Comparison of ENCODE assay signal across 6 cellular contexts in the genomic region with DNA sequence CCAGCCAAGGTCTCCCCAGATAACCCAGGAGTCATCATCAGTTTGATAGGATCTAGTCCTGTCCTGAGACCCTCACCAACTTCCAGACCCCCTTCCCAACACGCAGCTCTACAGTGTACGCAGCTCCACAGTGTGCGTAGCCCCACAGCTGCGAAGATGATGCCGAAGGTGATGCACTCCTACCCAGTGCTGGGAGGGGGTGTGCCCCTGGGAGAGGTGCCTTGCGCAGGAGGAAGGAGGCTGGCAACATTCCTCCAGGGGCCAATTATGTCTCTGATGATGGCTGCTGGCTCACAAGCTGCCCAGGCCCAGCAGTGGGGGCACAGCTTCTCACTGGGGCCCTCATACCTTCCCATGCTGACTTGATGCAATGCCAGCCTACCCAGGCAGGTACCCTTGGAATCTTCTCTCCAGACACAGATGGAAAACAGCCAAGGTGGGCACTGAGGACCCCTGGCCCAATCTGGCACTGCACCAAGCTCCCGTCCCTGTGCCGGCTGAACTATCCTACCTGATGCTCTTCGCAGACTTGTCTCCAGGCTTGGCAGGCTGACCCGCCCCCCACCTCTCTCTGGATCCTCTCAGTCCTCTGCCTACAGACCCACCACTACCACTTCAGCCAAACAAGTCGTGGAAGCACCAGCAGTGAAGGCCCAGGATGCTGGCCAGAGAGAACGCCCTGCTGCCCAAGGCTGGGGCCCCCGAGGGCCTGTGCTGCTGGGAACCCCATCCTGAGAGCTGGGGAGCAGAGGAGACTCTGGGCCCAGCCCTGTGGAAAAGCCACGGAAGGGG. TPM values are rescaled to one million over a fixed set of nuclear protein-coding genes. Genes with fewer than 3 reads are reported as not detected.
DNase-seq lines count a peak whose midpoint lies in the region; ATAC-seq and TF ChIP-seq lines count a peak whose summit lies in the region.
"Had no signal": no experiment of that assay in that cellular context is flagged by ENCODE, and none has a peak within 500 bp of the region (broad histone marks: within the 10 kb centered on the region; RNA-seq: fewer than 3 reads in every experiment).

No MANE protein-coding gene starts in this region.

- TF ChIP-seq CTCF in RWPE2 (IDR thresholded peaks at IDR 0.05; ENCODE audit: poor library complexity, severe bottlenecking) (no peak), fibroblast of lung (conservative IDR thresholded peaks at IDR 0.05 in 1 of 2, IDR thresholded peaks at IDR 0.05 in 1 of 2; ENCODE audit: low read depth in 1 of 2, low read length in 2 of 2) (no peak), GM10248 (IDR thresholded peaks at IDR 0.05; ENCODE audit: control extremely low read depth, extremely low read depth, low read depth, missing control alignments) (no peak)

- H3K27ac ChIP-seq in RWPE2 (ENCODE audit: poor library complexity, severe bottlenecking) = peak overlapping the region; percentile 43
- H3K27ac ChIP-seq in fibroblast of lung (ENCODE audit: insufficient read depth, low read length) = peak overlapping the region; percentile 54
- peak overlapping the region; percentile 41 for H3K27ac ChIP-seq in stomach smooth muscle (ENCODE audit: low read length)

- peak overlapping the region; percentile 90 for H3K4me2 ChIP-seq in fibroblast of lung (ENCODE audit: extremely low read depth, insufficient read depth, low read length)

- H2AFZ ChIP-seq in fibroblast of lung (ENCODE audit: low read length) = no peak overlapping the region

- peak overlapping the region; percentile 80 for H3K4me3 ChIP-seq in RWPE2 (ENCODE audit: severe bottlenecking)
- H3K4me3 ChIP-seq in fibroblast of lung (replicated peaks in 1 of 4; ENCODE audit: control extremely low read depth in 1 of 4, insufficient read depth in 1 of 4, low read depth in 3 of 4, low read length in 4 of 4) = peak overlapping the region; percentile 66 to 73 (median 68)
- H3K4me3 ChIP-seq in stomach smooth muscle (ENCODE audit: low read length in 2 of 2) = peak overlapping the region; percentile 52 to 76

- H4K20me1 ChIP-seq in fibroblast of lung (ENCODE audit: control insufficient read depth, extremely low read depth, insufficient read depth, low read length) = no peaks in the 10 kb centered on the region

- H3K27me3 ChIP-seq in RWPE2 (ENCODE audit: insufficient read depth, poor library complexity, severe bottlenecking) (no peaks in the 10 kb centered on the region), fibroblast of lung (ENCODE audit: control insufficient read depth, insufficient read depth, low read length) (no peaks in the 10 kb centered on the region), stomach smooth muscle (ENCODE audit: control insufficient read depth in 1 of 2, insufficient read depth in 2 of 2, low read length in 2 of 2) (no peaks in the 10 kb centered on the region)

- H3K4me1 ChIP-seq in RWPE2 (ENCODE audit: insufficient read depth, poor library complexity, severe bottlenecking) (no peaks in the 10 kb centered on the region), fibroblast of lung (ENCODE audit: control insufficient read depth, extremely low read depth, insufficient read depth, low read length) (peaks cover 5% of the 10 kb centered on the region), stomach smooth muscle (ENCODE audit: control insufficient read depth, insufficient read depth, low read length) (peaks cover 18% of the 10 kb centered on the region)

- H3K9me3 ChIP-seq in RWPE2 (ENCODE audit: severe bottlenecking) = no peaks in the 10 kb centered on the region
- no peaks in the 10 kb centered on the region for H3K9me3 ChIP-seq in fibroblast of lung (ENCODE audit: control insufficient read depth, insufficient read depth, low read depth, low read length)
- no peaks in the 10 kb centered on the region for H3K9me3 ChIP-seq in stomach smooth muscle (ENCODE audit: control insufficient read depth in 2 of 2, low read length in 2 of 2)

- no peak for DNase-seq in RWPE2 (ENCODE audit: low spot score)
- DNase-seq in fibroblast of lung (ENCODE audit: low read depth in 2 of 2) = no peak
- DNase-seq in GM10248 (ENCODE audit: extremely low spot score) = no peak
- DNase-seq in stimulated activated CD4-positive, alpha-beta T cell treated with anti-CD3 and anti-CD28 coated beads, Interleukin-2, amount 100 ng/mL, for 48 hours = no peak
- DNase-seq: SIG-M5 had no signal

- H3K9ac ChIP-seq in fibroblast of lung (ENCODE audit: insufficient read depth, low read length) = peak overlapping the region; percentile 75
- H3K9ac ChIP-seq in stomach smooth muscle (ENCODE audit: low read length in 2 of 2) = peak overlapping the region; percentile 75 to 88

- no peak for ATAC-seq in RWPE2 (ENCODE audit: low read depth)

- POLR2A ChIA-PET in GM10248 (lab: Yijun Ruan, JAX) = interaction anchor here (1.0 kb wide), 1 partner anchor 11 kb away, joined by 3 read pairs; a partner anchor contains a TSS

- H3K36me3 ChIP-seq in RWPE2 (ENCODE audit: low read depth) (peaks cover 30% of the 10 kb centered on the region), fibroblast of lung (ENCODE audit: control insufficient read depth, insufficient read depth, low read length) (peaks cover 24% of the 10 kb centered on the region), stomach smooth muscle (ENCODE audit: control insufficient read depth in 2 of 2, insufficient read depth in 2 of 2, low read length in 2 of 2) (peaks cover 12 to 15% of the 10 kb centered on the region in 2 donors)

- peaks cover 10% of the 10 kb centered on the region for H3K79me2 ChIP-seq in fibroblast of lung (ENCODE audit: control insufficient read depth, insufficient read depth, low read length)

- CTCF ChIA-PET in GM10248 (lab: Yijun Ruan, JAX) = interaction anchor here (1.8 kb wide), 1 partner anchor 12 kb away, joined by 10 read pairs; a partner anchor contains a TSS

RNA-seq across cellular contexts. Expression of a gene that starts 1.4 kb away (rescaled TPM):
- 6.4 and 8.4 TPM in 2 replicates for total RNA-seq in fibroblast of lung
- polyA plus RNA-seq in fibroblast of lung = 3.5 and 3.7 TPM in 2 replicates
- polyA plus RNA-seq in fibroblast of lung (2012) = 12.4 and 12.9 TPM in 2 replicates
- polyA minus RNA-seq in fibroblast of lung (ENCODE audit: low replicate concordance) = 11.4 and 14.8 TPM in 2 replicates

RNA-seq across cellular contexts. Expression of a gene that starts 11.1 kb away (rescaled TPM):
- 0.77 and 0.99 TPM in 2 replicates for total RNA-seq in fibroblast of lung
- polyA plus RNA-seq in fibroblast of lung = 0.37 and 0.86 TPM in 2 replicates
- polyA plus RNA-seq in fibroblast of lung (2012) = 1.2 and 3.3 TPM in 2 replicates
- 0.27 and 1.4 TPM in 2 replicates for polyA minus RNA-seq in fibroblast of lung (ENCODE audit: low replicate concordance)

RNA-seq across cellular contexts. Expression of a gene that starts 12.1 kb away (rescaled TPM):
- 20.8 and 27.9 TPM in 2 replicates for total RNA-seq in fibroblast of lung
- polyA plus RNA-seq in fibroblast of lung = 16.4 and 16.7 TPM in 2 replicates
- polyA plus RNA-seq in fibroblast of lung (2012) = 17.6 and 20.6 TPM in 2 replicates
- polyA minus RNA-seq in fibroblast of lung (ENCODE audit: low replicate concordance) = 16.2 and 19.7 TPM in 2 replicates

RNA-seq across cellular contexts. Expression of a gene that starts 12.6 kb away (rescaled TPM):
- total RNA-seq in fibroblast of lung = 52.0 and 55.2 TPM in 2 replicates
- 28.2 and 40.5 TPM in 2 replicates for polyA plus RNA-seq in fibroblast of lung
- 48.5 and 62.9 TPM in 2 replicates for polyA plus RNA-seq in fibroblast of lung (2012)
- polyA minus RNA-seq in fibroblast of lung (ENCODE audit: low replicate concordance) = 58.5 and 85.6 TPM in 2 replicates
